In genomic region chr3:44885618-44886017, GRCh38 we compare ENCODE assay signal across 1 cellular context.
TF ChIP-seq lines count a peak whose summit lies in the region.

No MANE protein-coding gene starts in this region.

TF ChIP-seq in SK-N-SH, 30 proteins besides CTCF, POLR2A, EP300 and RAD21:
- TF ChIP-seq ELF1 (IDR thresholded peaks at IDR 0.05) = no peak
- TF ChIP-seq YY1 (IDR thresholded peaks at IDR 0.05; ENCODE audit: low read depth) = 0 out of 2 replicates have a peak, but pooled peaks have one; percentile 22
- TF ChIP-seq ZBTB33 (IDR thresholded peaks at IDR 0.05; ENCODE audit: borderline replicate concordance, low read depth) = peak; percentile 76; the same call in 1 of the 2 replicates
- peak; percentile 63; the same call in 1 of the 2 replicates for TF ChIP-seq SIN3A (IDR thresholded peaks at IDR 0.05; ENCODE audit: borderline replicate concordance, low read depth, low read length)
- TF ChIP-seq FOSL2 (IDR thresholded peaks at IDR 0.05; ENCODE audit: borderline replicate concordance, low read depth) = peak; percentile 100
- TF ChIP-seq JUND (IDR thresholded peaks at IDR 0.05) = peak; percentile 99
- no peak for TF ChIP-seq GATA2 (CRISPR knock-in tag; IDR thresholded peaks at IDR 0.05)
- TF ChIP-seq NFIC (IDR thresholded peaks at IDR 0.05; ENCODE audit: borderline replicate concordance) = peak; percentile 98
- no peak for TF ChIP-seq CHD2 (IDR thresholded peaks at IDR 0.05; ENCODE audit: low read length, partially characterized antibody)
- peak; percentile 62; the same call in 1 of the 2 replicates for TF ChIP-seq POLR2AphosphoS5 (IDR thresholded peaks at IDR 0.05; ENCODE audit: low read depth, low read length)
- no peak for TF ChIP-seq MXI1 (IDR thresholded peaks at IDR 0.05; ENCODE audit: low read depth, low read length)
- TF ChIP-seq FOXJ3 (CRISPR knock-in tag; IDR thresholded peaks at IDR 0.05) = no peak
- no peak for TF ChIP-seq USF1 (IDR thresholded peaks at IDR 0.05; ENCODE audit: borderline replicate concordance, low read depth)
- no peak for TF ChIP-seq USF2 (IDR thresholded peaks at IDR 0.05; ENCODE audit: borderline replicate concordance, low read depth, low read length)
- peak; percentile 94 for TF ChIP-seq TEAD4 (IDR thresholded peaks at IDR 0.05; ENCODE audit: borderline replicate concordance, insufficient read depth)
- TF ChIP-seq EZH2phosphoT487 (IDR thresholded peaks at IDR 0.05; ENCODE audit: borderline replicate concordance, low read depth) = no peak
- no peak for TF ChIP-seq RFX5 (IDR thresholded peaks at IDR 0.05; ENCODE audit: low read length)
- TF ChIP-seq GABPA (IDR thresholded peaks at IDR 0.05; ENCODE audit: low read depth) = no peak
- peak; percentile 24; the same call in 1 of the 2 replicates for TF ChIP-seq REST (IDR thresholded peaks at IDR 0.05; ENCODE audit: low read depth, low read length)
- no peak for TF ChIP-seq TAF1 (IDR thresholded peaks at IDR 0.05; ENCODE audit: borderline replicate concordance, low read depth, low read length)
- no peak for TF ChIP-seq RCOR1 (IDR thresholded peaks at IDR 0.05; ENCODE audit: low read length)
- no peak for TF ChIP-seq IRF3 (IDR thresholded peaks at IDR 0.05; ENCODE audit: low read depth, low read length)
- TF ChIP-seq RXRA (IDR thresholded peaks at IDR 0.05; ENCODE audit: borderline replicate concordance, low read depth) = peak; percentile 76; the same call in 1 of the 2 replicates
- peak; percentile 97 for TF ChIP-seq TCF12 (IDR thresholded peaks at IDR 0.05)
- no peak for TF ChIP-seq NRF1 (IDR thresholded peaks at IDR 0.05; ENCODE audit: low read depth, low read length)
- peak; percentile 87 for TF ChIP-seq MAX (IDR thresholded peaks at IDR 0.05; ENCODE audit: low read depth)
- TF ChIP-seq PBX3 (IDR thresholded peaks at IDR 0.05) = peak; percentile 79
- no peak for TF ChIP-seq SMC3 (IDR thresholded peaks at IDR 0.05; ENCODE audit: low read depth, low read length)
- 0 out of 2 replicates have a peak, but pooled peaks have one; percentile 13 for TF ChIP-seq MEF2A (IDR thresholded peaks at IDR 0.05; ENCODE audit: borderline replicate concordance, low read depth)
- TF ChIP-seq FOXM1 (IDR thresholded peaks at IDR 0.05; ENCODE audit: low read depth) = no peak
TF ChIP-seq in SK-N-SH: peak in this region for 14.
